Comparison of ENCODE assay signal across 1 cellular context in genomic region chr2:74481961-74482800, GRCh38.
A peak's percentile ranks its signal among the peaks of the same experiment; 100 is the strongest.
TF ChIP-seq lines count a peak whose summit lies in the region.

No MANE protein-coding gene starts in this region.

TF ChIP-seq in HepG2, 621 proteins besides CTCF, POLR2A, EP300 and RAD21 (continued from another document and continues in another):
- TF ChIP-seq ZNF513 (CRISPR knock-in tag; conservative IDR thresholded peaks at IDR 0.05) (no peak), DNMT1 (CRISPR knock-in tag; IDR thresholded peaks at IDR 0.05) (0 out of 2 replicates have a peak, but pooled peaks have one; percentile 42), ZNF646 (CRISPR knock-in tag; IDR thresholded peaks at IDR 0.05) (no peak), ZNF781 (CRISPR knock-in tag; IDR thresholded peaks at IDR 0.05; ENCODE audit: borderline replicate concordance, not compliant biosample characterization) (no peak), TBP (CRISPR knock-in tag; IDR thresholded peaks at IDR 0.05) (0 out of 2 replicates have a peak, but pooled peaks have one; percentile 22), EHMT2 (IDR thresholded peaks at IDR 0.05; ENCODE audit: borderline replicate concordance, low read depth, low read length) (no peak), BHLHE40 (IDR thresholded peaks at IDR 0.05; ENCODE audit: low read length) (no peak), ZNF891 (CRISPR knock-in tag; IDR thresholded peaks at IDR 0.05) (no peak), SOX5 (CRISPR knock-in tag; IDR thresholded peaks at IDR 0.05; ENCODE audit: borderline replicate concordance) (no peak), TBX3 (IDR thresholded peaks at IDR 0.05; ENCODE audit: borderline replicate concordance) (no peak), ZFX (CRISPR knock-in tag; IDR thresholded peaks at IDR 0.05; ENCODE audit: low read depth) (peak; percentile 96), HNF4G (IDR thresholded peaks at IDR 0.05; ENCODE audit: borderline replicate concordance, low read depth, low read length) (no peak), HNF4G (CRISPR knock-in tag; IDR thresholded peaks at IDR 0.05; ENCODE audit: borderline replicate concordance, low read depth) (peak; percentile 25; the same call in 1 of the 2 replicates), DMTF1 (CRISPR knock-in tag; IDR thresholded peaks at IDR 0.05) (no peak; the same call in 1 of the 2 replicates), MYC (CRISPR knock-in tag; IDR thresholded peaks at IDR 0.05; ENCODE audit: borderline replicate concordance) (no peak; the same call in 1 of the 2 replicates), REST (IDR thresholded peaks at IDR 0.05; ENCODE audit: borderline replicate concordance in 1 of 2, low read depth in 1 of 2, low read length in 2 of 2) (no peak), AGO1 (IDR thresholded peaks at IDR 0.05; ENCODE audit: low read depth, low read length, poor library complexity, severe bottlenecking) (peak; percentile 81), ATF3 (CRISPR knock-in tag; IDR thresholded peaks at IDR 0.05) (0 out of 2 replicates have a peak, but pooled peaks have one; percentile 10), ZNF3 (CRISPR knock-in tag; IDR thresholded peaks at IDR 0.05) (0 out of 2 replicates have a peak, but pooled peaks have one; percentile 5), SMARCC2 (IDR thresholded peaks at IDR 0.05) (no peak), ZSCAN25 (CRISPR knock-in tag; IDR thresholded peaks at IDR 0.05) (peak; percentile 53; the same call in 1 of the 2 replicates), HNF1A (IDR thresholded peaks at IDR 0.05; ENCODE audit: low read depth) (no peak), HNF1A (CRISPR knock-in tag; IDR thresholded peaks at IDR 0.05; ENCODE audit: borderline replicate concordance) (0 out of 2 replicates have a peak, but pooled peaks have one; percentile 1), TOPORS (CRISPR knock-in tag; IDR thresholded peaks at IDR 0.05) (peak; percentile 62), ZKSCAN1 (IDR thresholded peaks at IDR 0.05; ENCODE audit: low read length) (no peak), ZNF12 (CRISPR knock-in tag; IDR thresholded peaks at IDR 0.05) (no peak), HMGXB4 (CRISPR knock-in tag; IDR thresholded peaks at IDR 0.05; ENCODE audit: borderline replicate concordance in 1 of 2, low read depth in 1 of 2) (no peak), KLF16 (CRISPR knock-in tag; IDR thresholded peaks at IDR 0.05) (no peak), ZSCAN12 (CRISPR knock-in tag; IDR thresholded peaks at IDR 0.05) (no peak), ZMAT5 (CRISPR knock-in tag; IDR thresholded peaks at IDR 0.05; ENCODE audit: borderline replicate concordance, low read depth) (no peak), IKZF5 (CRISPR knock-in tag; IDR thresholded peaks at IDR 0.05) (no peak), IKZF4 (CRISPR knock-in tag; IDR thresholded peaks at IDR 0.05; ENCODE audit: borderline replicate concordance, low read depth, not compliant biosample characterization) (peak; percentile 92), NFATC3 (CRISPR knock-in tag; IDR thresholded peaks at IDR 0.05) (peak; percentile 10), ZNF510 (CRISPR knock-in tag; IDR thresholded peaks at IDR 0.05; ENCODE audit: low read depth) (no peak), ZNF720 (CRISPR knock-in tag; IDR thresholded peaks at IDR 0.05) (no peak), ZNF383 (CRISPR knock-in tag; IDR thresholded peaks at IDR 0.05; ENCODE audit: borderline replicate concordance) (peak; percentile 67; the same call in 1 of the 2 replicates), TOE1 (CRISPR knock-in tag; IDR thresholded peaks at IDR 0.05) (no peak; the same call in 1 of the 2 replicates)
